ENCODE assay signal across 8 cellular contexts in genomic region chr15:74793135-74794028, GRCh38. TPM values are rescaled to one million over a fixed set of nuclear protein-coding genes. Genes with fewer than 3 reads are reported as not detected.
DNase-seq lines count a peak whose midpoint lies in the region; ATAC-seq and TF ChIP-seq lines count a peak whose summit lies in the region.

No MANE protein-coding gene starts in this region.

- WGBS in sigmoid colon, 2 donors: 63 to 73% methylated on average over 12 of the region's 12 CpGs

- TF ChIP-seq CTCF in GM12865 (IDR thresholded peaks at IDR 0.05; ENCODE audit: insufficient read depth, low read depth, low read length, missing control alignments): peak; percentile 60
- no peak for TF ChIP-seq CTCF in sigmoid colon (IDR thresholded peaks at IDR 0.05)

- TF ChIP-seq POLR2A in sigmoid colon (IDR thresholded peaks at IDR 0.05): no peak

- intact Hi-C loops in sigmoid colon (cut with DNase I) (no loop called here), sciatic nerve (cut with DNase I) (no loop called here)

- no peaks in the 10 kb centered on the region for H3K27me3 ChIP-seq in sigmoid colon

- no peaks in the 10 kb centered on the region for H3K9me3 ChIP-seq in sigmoid colon

- no peak overlapping the region for H3K27ac ChIP-seq in sigmoid colon

- peak; percentile 73 for DNase-seq in GM12865 (ENCODE audit: low read depth)
- DNase-seq in T-helper 9 cell: peak; percentile 77
- DNase-seq in astrocyte of the hippocampus (ENCODE audit: low read depth, low spot score): peak; percentile 37
- DNase-seq in sigmoid colon: peak; percentile 59
- no peak for DNase-seq in Ammon's horn (ENCODE audit: low spot score)
- no peak for DNase-seq in RPMI8226
- no peak for DNase-seq in sciatic nerve (ENCODE audit: low spot score)

- no peak for TF ChIP-seq EP300 in sigmoid colon (IDR thresholded peaks at IDR 0.05)

- H3K4me1 ChIP-seq in sigmoid colon: peaks cover 0 to 43% (median 38%) of the 10 kb centered on the region in 4 donors

- ATAC-seq in sciatic nerve (no peak), HG02588 (IDR thresholded peaks at IDR 0.05; ENCODE audit: unreplicated experiment) (no peak)

- peaks cover 0 to 2% (median 0%) of the 10 kb centered on the region in 4 donors for H3K36me3 ChIP-seq in sigmoid colon

- H3K4me3 ChIP-seq in GM12865 (ENCODE audit: low read depth, low read length): no peak overlapping the region; the same call in 1 of the 2 replicates
- H3K4me3 ChIP-seq in sigmoid colon: no peak overlapping the region

RNA-seq across cellular contexts. Expression of gene CSK, which starts 11.5 kb away (rescaled TPM):
- 10 to 100 TPM in 3 of 4 donors, 1 to 10 TPM in 1; 9.7 to 22.4 (median 14.2) TPM for total RNA-seq in sigmoid colon
- 100 to 1,000 TPM in 1 of 3 donors, 10 to 100 TPM in 2; 40.8 to 125 (median 55.0) TPM for polyA plus RNA-seq in sigmoid colon
- 43.7 TPM for total RNA-seq in sciatic nerve

RNA-seq across cellular contexts. Expression of gene LMAN1L, which starts 19.3 kb away (rescaled TPM):
- 1 to 10 TPM in 1 of 4 donors, not detected in 3; 1.8 TPM for total RNA-seq in sigmoid colon
- under 1 TPM in 1 of 3 donors, not detected in 2; 0.64 TPM for polyA plus RNA-seq in sigmoid colon
- not detected for total RNA-seq in sciatic nerve

RNA-seq across cellular contexts. Expression of gene CPLX3, which starts 33.0 kb away (rescaled TPM):
- total RNA-seq in sigmoid colon: under 1 TPM in 1 of 4 donors, not detected in 3; 0.41 TPM
- polyA plus RNA-seq in sigmoid colon: under 1 TPM in 1 of 3 donors, not detected in 2; 0.28 TPM
- total RNA-seq in sciatic nerve: not detected

RNA-seq across cellular contexts. Expression of gene CYP1A2, which starts 44.7 kb away (rescaled TPM):
- not detected for total RNA-seq in sigmoid colon
- not detected for polyA plus RNA-seq in sigmoid colon
- not detected for total RNA-seq in sciatic nerve

RNA-seq across cellular contexts. Expression of gene ULK3, which starts 49.6 kb away (rescaled TPM):
- total RNA-seq in sigmoid colon (10 to 100 TPM; 21.1 to 46.8 (median 30.6) TPM), sciatic nerve (26.5 TPM)
- polyA plus RNA-seq in sigmoid colon: 10 to 100 TPM; 46.9 to 48.6 (median 48.4) TPM

Comparison
In these comparisons a context has a peak if more than half of its experiments do, and no peak if none do; other contexts are left out.
1. DNase-seq: peak in GM12865 (single experiment), T-helper 9 cell (single experiment), astrocyte of the hippocampus (single experiment) and sigmoid colon (single experiment); none in Ammon's horn (single experiment), RPMI8226 (single experiment) and sciatic nerve (single experiment).